8 cellular contexts compared by ENCODE assay signal in the genomic region with DNA sequence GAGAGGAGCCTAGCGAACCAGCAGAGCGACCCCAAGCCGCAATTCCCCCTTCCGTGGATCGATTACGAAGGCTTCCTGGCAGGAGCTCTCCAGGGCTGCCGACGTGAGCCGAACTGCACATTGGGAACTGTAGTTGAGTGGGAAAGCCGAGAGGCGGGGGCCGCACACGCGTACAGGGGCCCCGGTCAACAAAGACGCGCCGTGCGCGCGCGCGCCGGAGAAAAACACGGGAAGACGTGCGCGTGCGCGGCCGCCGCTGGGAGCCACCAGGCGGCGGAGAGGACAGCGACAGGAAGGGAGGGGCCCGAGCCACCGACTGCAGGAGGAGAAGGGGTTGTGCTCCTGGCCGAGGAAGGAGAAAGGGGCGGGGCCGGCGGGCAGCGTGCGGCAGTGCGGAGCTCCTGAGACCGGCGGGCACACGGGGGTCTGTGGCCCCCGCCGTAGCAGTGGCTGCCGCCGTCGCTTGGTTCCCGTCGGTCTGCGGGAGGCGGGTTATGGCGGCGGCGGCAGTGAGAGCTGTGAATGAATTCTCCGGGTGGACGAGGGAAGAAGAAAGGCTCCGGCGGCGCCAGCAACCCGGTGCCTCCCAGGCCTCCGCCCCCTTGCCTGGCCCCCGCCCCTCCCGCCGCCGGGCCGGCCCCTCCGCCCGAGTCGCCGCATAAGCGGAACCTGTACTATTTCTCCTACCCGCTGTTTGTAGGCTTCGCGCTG. TPM values are rescaled to one million over a fixed set of nuclear protein-coding genes. Genes with fewer than 3 reads are reported as not detected.
A peak's percentile ranks its signal among the peaks of the same experiment; 100 is the strongest.
DNase-seq lines count a peak whose midpoint lies in the region; ATAC-seq and TF ChIP-seq lines count a peak whose summit lies in the region.

A gene with protein sequence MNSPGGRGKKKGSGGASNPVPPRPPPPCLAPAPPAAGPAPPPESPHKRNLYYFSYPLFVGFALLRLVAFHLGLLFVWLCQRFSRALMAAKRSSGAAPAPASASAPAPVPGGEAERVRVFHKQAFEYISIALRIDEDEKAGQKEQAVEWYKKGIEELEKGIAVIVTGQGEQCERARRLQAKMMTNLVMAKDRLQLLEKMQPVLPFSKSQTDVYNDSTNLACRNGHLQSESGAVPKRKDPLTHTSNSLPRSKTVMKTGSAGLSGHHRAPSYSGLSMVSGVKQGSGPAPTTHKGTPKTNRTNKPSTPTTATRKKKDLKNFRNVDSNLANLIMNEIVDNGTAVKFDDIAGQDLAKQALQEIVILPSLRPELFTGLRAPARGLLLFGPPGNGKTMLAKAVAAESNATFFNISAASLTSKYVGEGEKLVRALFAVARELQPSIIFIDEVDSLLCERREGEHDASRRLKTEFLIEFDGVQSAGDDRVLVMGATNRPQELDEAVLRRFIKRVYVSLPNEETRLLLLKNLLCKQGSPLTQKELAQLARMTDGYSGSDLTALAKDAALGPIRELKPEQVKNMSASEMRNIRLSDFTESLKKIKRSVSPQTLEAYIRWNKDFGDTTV (plus strand): TSS at position 247 of the 711 bp plus-strand sequence. CDS start 276 bp downstream, at position 523.

- H3K9me3 Mint-ChIP-seq in activated naive CD8-positive, alpha-beta T cell (ENCODE audit: low read depth) = no peaks in the 10 kb centered on the region

- no peaks in the 10 kb centered on the region for H3K4me1 ChIP-seq in testis

- H3K4me1 Mint-ChIP-seq in activated naive CD8-positive, alpha-beta T cell (ENCODE audit: low read depth) = peaks cover 35% of the 10 kb centered on the region

- H3K27me3 Mint-ChIP-seq in activated naive CD8-positive, alpha-beta T cell = no peaks in the 10 kb centered on the region

- WGBS in testis, 2 donors = 0 to 1% methylated on average over 48 to 79 of the region's 79 CpGs

- DNase-seq in GM12865 (ENCODE audit: low read depth) (peak; percentile 99), NCI-H1105 (lab: John Stamatoyannopoulos, UW) (peak; percentile 93), SKM-1 treated with dmso at 0.1 percent for 144 hours (lab: John Stamatoyannopoulos, UW; ENCODE audit: unreplicated experiment) (peak; percentile 99), glomerular visceral epithelial cell (ENCODE audit: extremely low spot score) (peak; percentile 96), omental fat pad (ENCODE audit: low spot score) (peak; percentile 81), testis (peak; percentile 98)

- intact Hi-C loops in testis (cut with DNase I; ENCODE audit: low total_unique reads) = loop anchor here (10.0 kb wide), 1 partner anchor 49 kb away; a partner anchor contains a TSS

- no peaks in the 10 kb centered on the region for H3K9me3 ChIP-seq in testis

- no peaks in the 10 kb centered on the region for H3K36me3 ChIP-seq in testis (ENCODE audit: low read depth, missing control alignments)

- H3K27me3 ChIP-seq in testis = no peaks in the 10 kb centered on the region

- H3K36me3 Mint-ChIP-seq in activated naive CD8-positive, alpha-beta T cell = peaks cover 2% of the 10 kb centered on the region

- H3K4me3 ChIP-seq in GM12865 (ENCODE audit: low read depth, low read length) = peak within 1 kb of the TSS; percentile 93
- H3K4me3 ChIP-seq in testis = peak within 1 kb of the TSS; percentile 80 to 93

- TF ChIP-seq CTCF in GM12865 (IDR thresholded peaks at IDR 0.05; ENCODE audit: insufficient read depth, low read depth, low read length, missing control alignments) (peak; percentile 44), omental fat pad (IDR thresholded peaks at IDR 0.05) (no peak), testis (IDR thresholded peaks at IDR 0.05) (peak; percentile 36 to 75 (median 68))

- ATAC-seq in HG02642 (IDR thresholded peaks at IDR 0.05; ENCODE audit: poor library complexity, unreplicated experiment) (peak; percentile 97), omental fat pad (ENCODE audit: low FRiP score) (peak; percentile 96)

- no peak for TF ChIP-seq POLR2A in testis (IDR thresholded peaks at IDR 0.05)

- peak within 1 kb of the TSS; percentile 91 for H3K27ac Mint-ChIP-seq in activated naive CD8-positive, alpha-beta T cell

- H3K4me3 Mint-ChIP-seq in activated naive CD8-positive, alpha-beta T cell = peak within 1 kb of the TSS; percentile 97

- peak within 1 kb of the TSS; percentile 81 to 92 for H3K27ac ChIP-seq in testis

RNA-seq across cellular contexts. Expression of the gene that starts here (rescaled TPM):
- total RNA-seq in omental fat pad = 10 to 100 TPM; 13.2 to 23.3 (median 15.9) TPM
- total RNA-seq in testis = 10 to 100 TPM; 28.3 to 34.2 TPM
- 18.4 TPM for polyA plus RNA-seq in testis (ENCODE audit: insufficient read depth, low read depth, low replicate concordance)

Comparison
In these comparisons a context has a peak if more than half of its experiments do, and no peak if none do; other contexts are left out.
1. Peak in every context shown above with its lines: DNase-seq, ATAC-seq, H3K4me3 ChIP-seq and H3K27ac ChIP-seq.
2. CTCF ChIP-seq: peak in GM12865 (single experiment) and testis (3 of 3); none in omental fat pad (0 of 3).